Comparison of ENCODE assay signal across 2 cellular contexts in genomic region chr7:140017543-140017942, GRCh38.
TF ChIP-seq lines count a peak whose summit lies in the region.

No MANE protein-coding gene starts in this region.

TF ChIP-seq in GM23338, 12 proteins besides CTCF, POLR2A, EP300 and RAD21 (continued from another document):
- TF ChIP-seq POLR2AphosphoS5 (IDR thresholded peaks at IDR 0.05; ENCODE audit: low read depth) = no peak
- no peak for TF ChIP-seq NANOG (IDR thresholded peaks at IDR 0.05; ENCODE audit: borderline replicate concordance)
- no peak for TF ChIP-seq ZNF462 (CRISPR knock-in tag; IDR thresholded peaks at IDR 0.05)
- TF ChIP-seq REST (IDR thresholded peaks at IDR 0.05; ENCODE audit: unreplicated experiment) = no peak
- TF ChIP-seq ZNF114 (CRISPR knock-in tag; IDR thresholded peaks at IDR 0.05) = no peak
- TF ChIP-seq ZNF331 (CRISPR knock-in tag; IDR thresholded peaks at IDR 0.05; ENCODE audit: low read depth) = no peak

TF ChIP-seq in HepG2, 621 proteins besides CTCF, POLR2A, EP300 and RAD21 (continued from another document):
- TF ChIP-seq ZNF552 (CRISPR knock-in tag; IDR thresholded peaks at IDR 0.05; ENCODE audit: borderline replicate concordance) (no peak), ZNF292 (CRISPR knock-in tag; IDR thresholded peaks at IDR 0.05; ENCODE audit: borderline replicate concordance, low read depth) (0 out of 2 replicates have a peak, but pooled peaks have one; percentile 15), ZNF687 (CRISPR knock-in tag; IDR thresholded peaks at IDR 0.05) (peak; percentile 78), MAX (IDR thresholded peaks at IDR 0.05) (peak; percentile 36; the same call in 1 of the 2 replicates)
